Comparison of ENCODE assay signal across 27 cellular contexts in the genomic region with DNA sequence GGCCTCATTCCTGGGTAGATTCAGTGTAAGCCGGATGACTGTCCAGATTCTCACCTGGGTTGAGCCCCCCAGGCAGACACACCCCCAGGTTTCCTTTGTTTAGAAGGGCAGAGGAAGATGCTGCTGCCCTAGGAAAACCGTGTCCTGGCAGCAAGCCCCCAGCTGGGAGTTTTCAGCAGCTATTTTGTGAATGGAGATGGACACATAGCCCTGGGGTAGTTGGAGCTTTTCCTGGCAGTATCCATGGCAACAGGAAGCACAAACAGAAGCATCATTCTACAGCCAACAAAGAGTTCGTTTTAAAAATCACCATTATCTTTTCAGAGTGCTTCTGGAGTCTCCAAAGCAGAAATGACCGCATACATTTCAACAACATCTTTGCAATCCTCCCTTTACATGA.
A peak's percentile ranks its signal among the peaks of the same experiment; 100 is the strongest.
DNase-seq lines count a peak whose midpoint lies in the region; ATAC-seq, FAIRE-seq and TF ChIP-seq lines count a peak whose summit lies in the region.
"Had no signal": no experiment of that assay in that cellular context is flagged by ENCODE, and none has a peak within 500 bp of the region (broad histone marks: within the 10 kb centered on the region; RNA-seq: fewer than 3 reads in every experiment).

No MANE protein-coding gene starts in this region.

- H3K9me3 ChIP-seq in K562 (replicated peaks; ENCODE audit: control insufficient read depth, insufficient read depth, low read depth, low read length), result peaks cover 11% of the 10 kb centered on the region
- no peaks in the 10 kb centered on the region for H3K9me3 ChIP-seq in vagina
- H3K9me3 ChIP-seq: prostate gland, upper lobe of right lung had no signal

- no peak for ATAC-seq in K562
- no peak for ATAC-seq in HG03432 (IDR thresholded peaks at IDR 0.05; ENCODE audit: unreplicated experiment)
- ATAC-seq: activated CD4-positive, alpha-beta T cell treated with anti-CD3 and anti-CD28 coated beads for 36 hours; activated naive CD8-positive, alpha-beta T cell treated with anti-CD3 and anti-CD28 coated beads, Interleukin-2, amount 50 U/mL, for 24 hours; naive thymus-derived CD8-positive, alpha-beta T cell; Right ventricle myocardium inferior; upper lobe of right lung had no signal

- H3K27ac ChIP-seq in K562 (ENCODE audit: extremely low read depth, low read depth, low read length) (no peak overlapping the region), vagina (no peak overlapping the region)
- H3K27ac ChIP-seq: brain microvascular endothelial cell, coronary artery, hepatocyte, prostate gland, upper lobe of right lung had no signal

- peak; percentile 47 for DNase-seq in NCI-H748 (lab: John Stamatoyannopoulos, UW; ENCODE audit: unreplicated experiment)
- no peak for DNase-seq in NCI-H748 treated with DMSO at 0.1 percent for 48 hours (lab: John Stamatoyannopoulos, UW)
- no peak for DNase-seq in K562 (ENCODE audit: extremely low read depth in 1 of 4, low spot score in 3 of 4)
- DNase-seq in left kidney (ENCODE audit: low read depth, low spot score), result peak; percentile 40
- peak; percentile 77 for DNase-seq in putamen (ENCODE audit: low spot score)
- DNase-seq in effector CD8-positive, alpha-beta T cell (lab: John Stamatoyannopoulos, UW), result no peak
- no peak for DNase-seq in vagina (ENCODE audit: extremely low spot score in 2 of 2)
- DNase-seq: 8988T; activated CD4-positive, alpha-beta T cell treated with anti-CD3 and anti-CD28 coated beads for 36 hours; activated naive CD8-positive, alpha-beta T cell treated with anti-CD3 and anti-CD28 coated beads, Interleukin-2, amount 50 U/mL, for 24 hours; brain microvascular endothelial cell; Caco-2; H7; Karpas-422; mammary epithelial cell; NCI-H1092; NCI-H2081 treated with DMSO at 0.1 percent for 48 hours; NCI-H526; upper lobe of right lung had no signal

- H3K4me3 ChIP-seq in K562, result no peak overlapping the region
- no peak overlapping the region for H3K4me3 ChIP-seq in vagina
- H3K4me3 ChIP-seq: coronary artery, hepatocyte, prostate gland, upper lobe of right lung had no signal

- no peak overlapping the region for H2AFZ ChIP-seq in K562 (ENCODE audit: low read depth, low read length)
- H2AFZ ChIP-seq: hepatocyte had no signal

- TF ChIP-seq POLR2A in K562 (conservative IDR thresholded peaks at IDR 0.05), result no peak
- no peak for TF ChIP-seq POLR2A in vagina (IDR thresholded peaks at IDR 0.05)

- H3K27me3 ChIP-seq in K562 (ENCODE audit: control insufficient read depth in 2 of 2, insufficient read depth in 2 of 2, low read length in 2 of 2), result no peaks in the 10 kb centered on the region
- H3K27me3 ChIP-seq in vagina, result no peaks in the 10 kb centered on the region
- H3K27me3 ChIP-seq: brain microvascular endothelial cell, hepatocyte, upper lobe of right lung had no signal

- no peaks in the 10 kb centered on the region for H3K9me1 ChIP-seq in K562 (ENCODE audit: control insufficient read depth, insufficient read depth, low read length)

- FAIRE-seq in K562 (lab: Jason Lieb, UNC), result no peak
- FAIRE-seq: HTR-8/SVneo, keratinocyte had no signal

- BruUV-seq in K562 (replicated peaks; lab: Mats Ljungman, UMichigan), result no TSS peak

- H3K4me2 ChIP-seq in K562 (ENCODE audit: insufficient read depth, low read length), result no peak overlapping the region
- H3K4me2 ChIP-seq: hepatocyte had no signal

- in situ Hi-C loops in K562 (cut with MboI), result no loop called here

- POLR2A ChIA-PET in K562 (lab: Yijun Ruan, JAX), result no interaction called here

- CTCF ChIA-PET in K562 (lab: Yijun Ruan, JAX; ENCODE audit: low intra/inter-chr PET ratio), result no interaction called here

- H3K36me3 ChIP-seq in K562 (ENCODE audit: control insufficient read depth, insufficient read depth, low read length), result peaks cover 26% of the 10 kb centered on the region; the same call in 2 of the 3 replicates
- H3K36me3 ChIP-seq in vagina, result no peaks in the 10 kb centered on the region
- H3K36me3 ChIP-seq: brain microvascular endothelial cell, prostate gland, upper lobe of right lung had no signal

- TF ChIP-seq CTCF in K562 (IDR thresholded peaks at IDR 0.05 in 2 of 3, conservative IDR thresholded peaks at IDR 0.05 in 1 of 3; ENCODE audit: insufficient read depth in 2 of 3, low read depth in 1 of 3, low read length in 3 of 3) (no peak), vagina (IDR thresholded peaks at IDR 0.05) (no peak)

- peaks cover 44% of the 10 kb centered on the region for H3K79me2 ChIP-seq in K562 (ENCODE audit: control insufficient read depth, insufficient read depth, low read length)
- H3K79me2 ChIP-seq: hepatocyte had no signal

- WGBS in K562 (ENCODE audit: insufficient coverage, low coverage, missing lambda C conversion rate), result 88% methylated on average over 3 of the region's 4 CpGs

- H3K9ac ChIP-seq in K562 (ENCODE audit: insufficient read depth in 1 of 2, low read depth in 2 of 2, low read length in 2 of 2), result no peak overlapping the region

- H3K4me1 ChIP-seq in K562 (replicated peaks in 1 of 2; ENCODE audit: control insufficient read depth in 2 of 2, insufficient read depth in 2 of 2, low read length in 2 of 2) (peaks cover 0 to 5% of the 10 kb centered on the region in 2 experiments; a peak in 2 of 5 replicates), vagina (no peaks in the 10 kb centered on the region)
- H3K4me1 ChIP-seq: Caco-2, prostate gland, upper lobe of right lung had no signal

- no peak for TF ChIP-seq EP300 in K562 (IDR thresholded peaks at IDR 0.05; ENCODE audit: low read length)

- H4K20me1 ChIP-seq in K562 (replicated peaks; ENCODE audit: control insufficient read depth, insufficient read depth, low read length), result no peaks in the 10 kb centered on the region; the same call in 1 of the 2 replicates

- no peak for TF ChIP-seq RAD21 in K562 (CRISPR knock-in tag; conservative IDR thresholded peaks at IDR 0.05 in 1 of 2, IDR thresholded peaks at IDR 0.05 in 1 of 2)

- intact Hi-C loops in K562 (cut with micrococcal nuclease) (no loop called here), vagina (cut with DNase I) (no loop called here)

TF ChIP-seq in K562, 482 proteins besides CTCF, POLR2A, EP300 and RAD21:
- TF ChIP-seq RFX1 (IDR thresholded peaks at IDR 0.05) (peak; percentile 68), ARID1B (IDR thresholded peaks at IDR 0.05) (no peak)
TF ChIP-seq in K562: peak in this region for 1.

Comparison
In these comparisons a context has a peak if more than half of its experiments do, and no peak if none do; other contexts are left out.
1. DNase-seq: peak in NCI-H748 (single experiment), left kidney (single experiment) and putamen (single experiment); none in NCI-H748 treated with DMSO at 0.1 percent for 48 hours (single experiment), K562 (0 of 4), effector CD8-positive, alpha-beta T cell (single experiment) and vagina (0 of 2).